10 cellular contexts compared by ENCODE assay signal in the genomic region with DNA sequence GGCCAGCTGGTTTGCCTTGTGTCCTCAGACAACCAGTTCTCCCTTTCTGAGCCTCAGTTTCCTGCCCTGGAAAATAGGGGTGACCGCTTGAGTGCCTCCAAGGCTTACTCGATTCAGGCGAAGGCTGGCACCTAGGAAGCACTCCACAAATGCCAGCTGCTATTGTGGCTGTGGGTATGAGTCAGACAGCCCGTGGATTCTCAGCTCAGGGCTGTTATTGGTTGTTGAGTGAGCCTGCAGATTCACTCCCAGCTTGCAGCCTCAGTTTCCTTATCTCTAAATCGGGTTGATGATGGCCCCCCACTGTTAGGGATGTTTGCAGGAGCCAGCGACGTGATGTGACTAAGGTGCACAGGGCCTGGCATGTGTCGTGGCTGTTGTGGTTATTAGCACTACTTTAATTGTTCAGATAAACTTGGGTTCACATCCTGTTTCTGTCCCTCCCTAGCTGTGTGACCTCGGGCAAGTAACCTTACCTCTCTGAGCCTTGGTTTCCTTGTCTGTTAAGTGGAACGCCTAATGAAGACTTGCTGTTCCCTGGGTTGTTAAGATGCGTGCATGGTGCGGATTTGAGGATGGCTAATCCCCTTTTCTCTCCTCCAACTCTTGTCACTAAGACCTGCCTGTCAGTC. TPM values are rescaled to one million over a fixed set of nuclear protein-coding genes. Genes with fewer than 3 reads are reported as not detected.
DNase-seq lines count a peak whose midpoint lies in the region; ATAC-seq and TF ChIP-seq lines count a peak whose summit lies in the region.
"Had no signal": no experiment of that assay in that cellular context is flagged by ENCODE, and none has a peak within 500 bp of the region (broad histone marks: within the 10 kb centered on the region; RNA-seq: fewer than 3 reads in every experiment).

No MANE protein-coding gene starts in this region.

- H3K36me3 ChIP-seq in CD4-positive, CD25-positive, alpha-beta regulatory T cell (ENCODE audit: control insufficient read depth, insufficient read depth, low read length): no peaks in the 10 kb centered on the region
- no peaks in the 10 kb centered on the region for H3K36me3 ChIP-seq in Karpas-422 (ENCODE audit: insufficient read depth, low read length)
- H3K36me3 ChIP-seq: neutrophil had no signal

- intact Hi-C loops in MCF 10A (cut with micrococcal nuclease): loop anchor here (5.0 kb wide), 1 partner anchor 224 kb away; no protein-coding TSS in a partner anchor
- intact Hi-C loops in natural killer cell (cut with micrococcal nuclease): no loop called here

- H3K4me2 ChIP-seq in Karpas-422 (ENCODE audit: low read depth, low read length, poor library complexity, severe bottlenecking): peak overlapping the region; percentile 84

- no peaks in the 10 kb centered on the region for H3K9me3 Mint-ChIP-seq in CD4-positive, CD25-positive, alpha-beta regulatory T cell
- H3K9me3 Mint-ChIP-seq in MCF 10A (ENCODE audit: unreplicated experiment): no peaks in the 10 kb centered on the region
- no peaks in the 10 kb centered on the region for H3K9me3 Mint-ChIP-seq in natural killer cell
- H3K9me3 Mint-ChIP-seq: stimulated activated naive B cell treated with anti-CD40 and anti-IgM and Interleukin-4, amounts not matched to agents 10 μg/mL and 1 μg/mL and 100 μg/mL, for 72 hours had no signal

- peak overlapping the region; percentile 56 to 90 (median 87) for H3K27ac Mint-ChIP-seq in CD4-positive, CD25-positive, alpha-beta regulatory T cell
- H3K27ac Mint-ChIP-seq in MCF 10A (ENCODE audit: low read depth, unreplicated experiment) (peak overlapping the region; percentile 93), natural killer cell (peak overlapping the region; percentile 78 to 85)

- peaks cover 52% of the 10 kb centered on the region for H3K79me2 ChIP-seq in Karpas-422 (ENCODE audit: low read length)

- TSS peak; percentile 26 for BruUV-seq in MCF 10A (replicated peaks; lab: Mats Ljungman, UMichigan)

- H3K36me3 Mint-ChIP-seq in CD4-positive, CD25-positive, alpha-beta regulatory T cell: no peaks in the 10 kb centered on the region
- H3K36me3 Mint-ChIP-seq in MCF 10A (ENCODE audit: insufficient read depth, unreplicated experiment): peaks cover 5% of the 10 kb centered on the region
- H3K36me3 Mint-ChIP-seq in natural killer cell: no peaks in the 10 kb centered on the region

- H3K4me3 ChIP-seq in CD4-positive, CD25-positive, alpha-beta regulatory T cell (ENCODE audit: low read depth, low read length): peak overlapping the region; percentile 51
- H3K4me3 ChIP-seq in Karpas-422 (ENCODE audit: low read length): no peak overlapping the region

- ATAC-seq in CD4-positive, CD25-positive, alpha-beta regulatory T cell (ENCODE audit: low read depth in 2 of 2): peak in 1 of 2 donors; percentile 32
- peak in 1 of 3 donors; percentile 13 for ATAC-seq in natural killer cell
- ATAC-seq in HG03342 (IDR thresholded peaks at IDR 0.05; ENCODE audit: unreplicated experiment): no peak
- ATAC-seq in HG03378 (IDR thresholded peaks at IDR 0.05; ENCODE audit: unreplicated experiment): no peak

- H2AFZ ChIP-seq in Karpas-422 (ENCODE audit: low read length): no peak overlapping the region

- H3K27me3 Mint-ChIP-seq in CD4-positive, CD25-positive, alpha-beta regulatory T cell: peaks cover 4% of the 10 kb centered on the region
- H3K27me3 Mint-ChIP-seq in MCF 10A (ENCODE audit: insufficient read depth, unreplicated experiment) (no peaks in the 10 kb centered on the region), natural killer cell (ENCODE audit: low read depth in 2 of 2) (no peaks in the 10 kb centered on the region)

- no peaks in the 10 kb centered on the region for H3K9me3 ChIP-seq in CD4-positive, CD25-positive, alpha-beta regulatory T cell (ENCODE audit: control insufficient read depth in 2 of 2, low read length in 2 of 2)
- H3K9me3 ChIP-seq in Karpas-422 (ENCODE audit: low read length): no peaks in the 10 kb centered on the region
- H3K9me3 ChIP-seq: neutrophil had no signal

- no peak for TF ChIP-seq CTCF in MCF 10A (IDR thresholded peaks at IDR 0.05; ENCODE audit: unreplicated experiment)
- TF ChIP-seq CTCF in natural killer cell (IDR thresholded peaks at IDR 0.05): no peak
- no peak for TF ChIP-seq CTCF in GM20000 (IDR thresholded peaks at IDR 0.05; ENCODE audit: extremely low read depth, missing control alignments)

- peak overlapping the region; percentile 97; the same call in 1 of the 2 replicates for H3K9ac ChIP-seq in Karpas-422 (ENCODE audit: low read length)

- peak in 2 of 3 donors; percentile 11 to 42 for DNase-seq in CD4-positive, CD25-positive, alpha-beta regulatory T cell
- DNase-seq in Karpas-422 (no peak), MCF 10A (ENCODE audit: unreplicated experiment) (no peak), natural killer cell (no peak), GM20000 (ENCODE audit: low spot score) (no peak), NCI-H1092 (lab: John Stamatoyannopoulos, UW) (no peak)
- DNase-seq: stimulated activated naive B cell treated with anti-CD40 and anti-IgM and Interleukin-4, amounts not matched to agents 10 μg/mL and 1 μg/mL and 100 μg/mL, for 72 hours had no signal

- H3K9me2 ChIP-seq in Karpas-422 (replicated peaks; ENCODE audit: insufficient read depth, low read length): no peaks in the 10 kb centered on the region

- POLR2A ChIA-PET in MCF 10A (lab: Yijun Ruan, JAX): interaction anchor here (0.7 kb wide), 1 partner anchor 48 kb away, joined by 3 read pairs; no protein-coding TSS in a partner anchor

- CTCF ChIA-PET in MCF 10A (lab: Yijun Ruan, JAX): interaction anchor here (0.9 kb wide), 1 partner anchor 60 kb away, joined by 5 read pairs; no protein-coding TSS in a partner anchor

- no peaks in the 10 kb centered on the region for H3K27me3 ChIP-seq in CD4-positive, CD25-positive, alpha-beta regulatory T cell (ENCODE audit: control insufficient read depth, insufficient read depth, low read length)
- H3K27me3 ChIP-seq in Karpas-422 (ENCODE audit: low read length): no peaks in the 10 kb centered on the region

- H3K4me1 Mint-ChIP-seq in CD4-positive, CD25-positive, alpha-beta regulatory T cell: peaks cover 7 to 48% (median 31%) of the 10 kb centered on the region in 4 donors
- H3K4me1 Mint-ChIP-seq in MCF 10A (ENCODE audit: insufficient read depth, unreplicated experiment): peaks cover 20% of the 10 kb centered on the region
- peaks cover 44 to 60% of the 10 kb centered on the region in 2 donors for H3K4me1 Mint-ChIP-seq in natural killer cell

- no peaks in the 10 kb centered on the region for H4K20me1 ChIP-seq in Karpas-422 (ENCODE audit: insufficient read depth, low read depth, low read length)

- peak overlapping the region; percentile 84 to 98 (median 95) for H3K4me3 Mint-ChIP-seq in CD4-positive, CD25-positive, alpha-beta regulatory T cell
- H3K4me3 Mint-ChIP-seq in MCF 10A (ENCODE audit: unreplicated experiment) (peak overlapping the region; percentile 83), natural killer cell (peak overlapping the region; percentile 94)

- peak overlapping the region; percentile 57 for H3K27ac ChIP-seq in CD4-positive, CD25-positive, alpha-beta regulatory T cell (ENCODE audit: insufficient read depth, low read length, poor library complexity, severe bottlenecking)
- H3K27ac ChIP-seq in Karpas-422 (ENCODE audit: low read length): no peak overlapping the region
- H3K27ac ChIP-seq: neutrophil had no signal

- peaks cover 42% of the 10 kb centered on the region for H3K4me1 ChIP-seq in CD4-positive, CD25-positive, alpha-beta regulatory T cell (ENCODE audit: control insufficient read depth, insufficient read depth, low read length, poor library complexity, severe bottlenecking)
- peaks cover 28% of the 10 kb centered on the region for H3K4me1 ChIP-seq in Karpas-422 (ENCODE audit: low read length)

RNA-seq across cellular contexts. Expression of gene MARK4, which starts 2.4 kb away (rescaled TPM):
- 61.0 TPM for total RNA-seq in CD4-positive, CD25-positive, alpha-beta regulatory T cell
- 1 to 10 TPM in 2 of 4 donors, under 1 TPM in 2; 0.38 to 1.6 (median 0.85) TPM for polyA plus RNA-seq in CD4-positive, CD25-positive, alpha-beta regulatory T cell
- 17.9 and 20.2 TPM in 2 replicates for total RNA-seq in Karpas-422 (2014; rRNA removed; shearing (Covaris generic); ENCODE audit: low replicate concordance)
- total RNA-seq in MCF 10A (2022) (22.4 and 24.2 TPM in 2 replicates), natural killer cell (10 to 100 TPM; 50.4 to 53.6 (median 51.4) TPM)

RNA-seq across cellular contexts. Expression of gene EXOC3L2, which starts 8.3 kb away (rescaled TPM):
- not detected for total RNA-seq in CD4-positive, CD25-positive, alpha-beta regulatory T cell
- not detected for polyA plus RNA-seq in CD4-positive, CD25-positive, alpha-beta regulatory T cell
- not detected in 2 replicates for total RNA-seq in Karpas-422 (2014; rRNA removed; shearing (Covaris generic); ENCODE audit: low replicate concordance)
- total RNA-seq in MCF 10A (2022) (not detected in 2 replicates), natural killer cell (under 1 TPM in 2 of 3 donors, not detected in 1; 0.16 to 0.23 TPM)

Comparison
In these comparisons a context has a peak if more than half of its experiments do, and no peak if none do; other contexts are left out.
1. DNase-seq: peak in CD4-positive, CD25-positive, alpha-beta regulatory T cell (2 of 3); none in Karpas-422 (single experiment), MCF 10A (single experiment), natural killer cell (single experiment), GM20000 (single experiment) and NCI-H1092 (single experiment).
2. Peak in every context shown above with its lines, with median percentiles within 50 percentile points of each other: H3K27ac Mint-ChIP-seq and H3K4me3 Mint-ChIP-seq.